8 cellular contexts compared by ENCODE assay signal in the genomic region with DNA sequence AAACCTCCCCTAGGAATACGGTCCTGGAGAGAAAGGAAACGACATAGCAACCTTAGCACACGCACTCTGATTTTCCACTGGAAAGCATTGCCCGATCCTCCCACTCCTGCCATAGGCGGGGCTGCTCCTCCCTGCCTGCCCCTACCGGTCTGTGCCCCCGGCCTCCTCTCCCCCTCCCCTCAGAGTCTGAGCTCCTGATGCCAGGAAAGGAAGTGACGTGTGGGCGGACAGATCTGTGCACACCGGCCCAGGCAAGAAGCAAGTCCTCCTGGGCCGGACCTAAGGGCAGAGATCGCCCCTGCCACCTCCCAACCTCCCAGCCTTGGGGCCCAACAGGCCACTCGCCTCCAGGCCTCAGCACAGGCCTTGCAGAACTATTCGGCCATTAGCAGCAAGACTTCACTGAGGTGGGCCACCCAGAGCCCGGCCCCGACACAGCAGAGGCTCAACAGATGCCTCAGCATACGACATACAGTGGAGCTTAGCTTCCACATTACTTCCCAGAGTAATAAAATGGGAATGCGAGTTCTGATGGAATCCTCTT. TPM values are rescaled to one million over a fixed set of nuclear protein-coding genes. Genes with fewer than 3 reads are reported as not detected.
DNase-seq lines count a peak whose midpoint lies in the region; ATAC-seq and TF ChIP-seq lines count a peak whose summit lies in the region.

No MANE protein-coding gene starts in this region.

- H3K23ac ChIP-seq in mesendoderm (ENCODE audit: low read length), result no peak overlapping the region

- H3K56ac ChIP-seq in mesendoderm (ENCODE audit: low read length), result peak overlapping the region; percentile 74

- peaks cover 30% of the 10 kb centered on the region for H3K36me3 Mint-ChIP-seq in activated naive CD4-positive, alpha-beta T cell treated with anti-CD3 and anti-CD28 coated beads for 36 hours (ENCODE audit: low read depth)

- no peaks in the 10 kb centered on the region for H3K79me1 ChIP-seq in mesendoderm (ENCODE audit: low read length)

- no peaks in the 10 kb centered on the region for H3K27me3 ChIP-seq in colonic mucosa
- no peaks in the 10 kb centered on the region for H3K27me3 ChIP-seq in mesendoderm (ENCODE audit: insufficient read depth, low read length, poor library complexity)
- H3K27me3 ChIP-seq in upper lobe of right lung, result no peaks in the 10 kb centered on the region

- peaks cover 9% of the 10 kb centered on the region for H3K4me1 ChIP-seq in colonic mucosa
- H3K4me1 ChIP-seq in mesendoderm (ENCODE audit: control insufficient read depth, low read depth, low read length), result no peaks in the 10 kb centered on the region
- H3K4me1 ChIP-seq in upper lobe of right lung, result peaks cover 55% of the 10 kb centered on the region

- peak overlapping the region; percentile 85 for H3K27ac Mint-ChIP-seq in activated naive CD4-positive, alpha-beta T cell treated with anti-CD3 and anti-CD28 coated beads for 36 hours

- no peaks in the 10 kb centered on the region for H3K79me2 ChIP-seq in mesendoderm (ENCODE audit: control insufficient read depth, insufficient read depth, low read length)

- TF ChIP-seq CTCF in colonic mucosa (IDR thresholded peaks at IDR 0.05), result no peak
- TF ChIP-seq CTCF in upper lobe of right lung (IDR thresholded peaks at IDR 0.05), result no peak

- H3K4me2 ChIP-seq in mesendoderm (ENCODE audit: low read length), result no peak overlapping the region

- H2BK5ac ChIP-seq in mesendoderm (ENCODE audit: low read length), result no peak overlapping the region

- peak overlapping the region; percentile 56 for H3K4me3 Mint-ChIP-seq in activated naive CD4-positive, alpha-beta T cell treated with anti-CD3 and anti-CD28 coated beads for 36 hours

- CTCF ChIA-PET in activated naive CD4-positive, alpha-beta T cell treated with anti-CD3 and anti-CD28 coated beads for 36 hours (lab: Charles Lee), result interaction anchor here (1.5 kb wide), 1 partner anchor 18 kb away, joined by 6 read pairs; no protein-coding TSS in a partner anchor

- WGBS in mesendoderm (ENCODE audit: extremely low coverage, insufficient coverage, low lambda C conversion rate), result no CpG with 5 or more reads among the region's 18 CpGs

- no peak overlapping the region for H4K8ac ChIP-seq in mesendoderm (ENCODE audit: low read depth, low read length)

- H3K18ac ChIP-seq in mesendoderm (ENCODE audit: low read length), result no peak overlapping the region

- no peak overlapping the region for H2BK120ac ChIP-seq in mesendoderm (ENCODE audit: low read depth, low read length)

- no peak overlapping the region for H3K4me3 ChIP-seq in colonic mucosa
- H3K4me3 ChIP-seq in mesendoderm (ENCODE audit: low read length), result no peak overlapping the region
- no peak overlapping the region for H3K4me3 ChIP-seq in upper lobe of right lung

- no peaks in the 10 kb centered on the region for H3K27me3 Mint-ChIP-seq in activated naive CD4-positive, alpha-beta T cell treated with anti-CD3 and anti-CD28 coated beads for 36 hours (ENCODE audit: low read depth)

- H3K9ac ChIP-seq in colonic mucosa (ENCODE audit: low read depth in 2 of 2, low read length in 2 of 2), result peak overlapping the region in 1 of 2 donors; percentile 26
- H3K9ac ChIP-seq in mesendoderm (ENCODE audit: low read length), result peak overlapping the region; percentile 21

- peak; percentile 68 for DNase-seq in activated naive CD4-positive, alpha-beta T cell treated with anti-CD3 and anti-CD28 coated beads for 36 hours
- DNase-seq in activated naive CD4-positive, alpha-beta T cell treated with anti-CD3 and anti-CD28 coated beads, Interleukin-2, amount 50 U/mL, for 16 hours, result no peak
- DNase-seq in colonic mucosa, result no peak
- DNase-seq in mesendoderm, result peak; percentile 61
- peak; percentile 72 for DNase-seq in upper lobe of right lung
- no peak for DNase-seq in NCI-H2107 treated with DMSO at 0.1 percent for 48 hours (lab: John Stamatoyannopoulos, UW; ENCODE audit: unreplicated experiment)
- DNase-seq in middle frontal gyrus (ENCODE audit: extremely low spot score, low spot score), result no peak
- DNase-seq in NCI-H187 treated with DMSO at 0.1 percent for 48 hours (lab: John Stamatoyannopoulos, UW), result no peak

- no peak overlapping the region for H3K4ac ChIP-seq in mesendoderm (ENCODE audit: low read depth, low read length)

- no peaks in the 10 kb centered on the region for H3K9me3 Mint-ChIP-seq in activated naive CD4-positive, alpha-beta T cell treated with anti-CD3 and anti-CD28 coated beads for 36 hours

- intact Hi-C loops in activated naive CD4-positive, alpha-beta T cell treated with anti-CD3 and anti-CD28 coated beads for 36 hours (cut with micrococcal nuclease), result no loop called here
- intact Hi-C loops in colonic mucosa (cut with DNase I), result no loop called here
- intact Hi-C loops in upper lobe of right lung (cut with DNase I), result no loop called here

- H3K36me3 ChIP-seq in colonic mucosa (no peaks in the 10 kb centered on the region), mesendoderm (ENCODE audit: control insufficient read depth, insufficient read depth, low read length) (no peaks in the 10 kb centered on the region), upper lobe of right lung (peaks cover 28% of the 10 kb centered on the region)

- H3K9me3 ChIP-seq in colonic mucosa (no peaks in the 10 kb centered on the region), upper lobe of right lung (no peaks in the 10 kb centered on the region)

- H3K27ac ChIP-seq in colonic mucosa, result peak overlapping the region; percentile 44
- H3K27ac ChIP-seq in mesendoderm (ENCODE audit: low read depth, low read length), result no peak overlapping the region
- H3K27ac ChIP-seq in upper lobe of right lung, result peak overlapping the region; percentile 60

- peak; percentile 52 for ATAC-seq in upper lobe of right lung

- H3K4me1 Mint-ChIP-seq in activated naive CD4-positive, alpha-beta T cell treated with anti-CD3 and anti-CD28 coated beads for 36 hours (ENCODE audit: low read depth), result peaks cover 61% of the 10 kb centered on the region

- H2AK5ac ChIP-seq in mesendoderm (ENCODE audit: low read length), result no peak overlapping the region

- no peak overlapping the region for H4K5ac ChIP-seq in mesendoderm (ENCODE audit: low read length)

- no peak overlapping the region for H2BK15ac ChIP-seq in mesendoderm (replicated peaks; ENCODE audit: low read depth)

RNA-seq across cellular contexts. Expression of a gene that starts 7.2 kb away (rescaled TPM):
- 10 to 100 TPM; 93.9 to 96.9 TPM for total RNA-seq in activated naive CD4-positive, alpha-beta T cell treated with anti-CD3 and anti-CD28 coated beads for 36 hours
- total RNA-seq in colonic mucosa (10 to 100 TPM; 24.5 to 29.4 TPM), upper lobe of right lung (53.2 TPM)
- 16.0 TPM for polyA plus RNA-seq in mesendoderm (2013, experiment 1 of 2)
- 17.4 TPM for polyA plus RNA-seq in mesendoderm (2013, experiment 2 of 2)

RNA-seq across cellular contexts. Expression of a gene that starts 30.9 kb away (rescaled TPM):
- 10 to 100 TPM; 51.4 to 52.0 TPM for total RNA-seq in activated naive CD4-positive, alpha-beta T cell treated with anti-CD3 and anti-CD28 coated beads for 36 hours
- total RNA-seq in colonic mucosa (10 to 100 TPM; 48.6 to 56.3 TPM), upper lobe of right lung (31.8 TPM)
- polyA plus RNA-seq in mesendoderm (2013, experiment 1 of 2), result 14.8 TPM
- 15.9 TPM for polyA plus RNA-seq in mesendoderm (2013, experiment 2 of 2)

RNA-seq across cellular contexts. Expression of a gene that starts 57.0 kb away (rescaled TPM):
- total RNA-seq in activated naive CD4-positive, alpha-beta T cell treated with anti-CD3 and anti-CD28 coated beads for 36 hours, result 1 to 10 TPM; 5.2 to 5.8 TPM
- 100 to 1,000 TPM; 161 to 238 TPM for total RNA-seq in colonic mucosa
- 21.9 TPM for polyA plus RNA-seq in mesendoderm (2013, experiment 1 of 2)
- polyA plus RNA-seq in mesendoderm (2013, experiment 2 of 2), result 21.3 TPM
- total RNA-seq in upper lobe of right lung, result 0.35 TPM

Comparison
In these comparisons a context has a peak if more than half of its experiments do, and no peak if none do; other contexts are left out.
1. DNase-seq: peak in activated naive CD4-positive, alpha-beta T cell treated with anti-CD3 and anti-CD28 coated beads for 36 hours (single experiment), mesendoderm (single experiment) and upper lobe of right lung (single experiment); none in activated naive CD4-positive, alpha-beta T cell treated with anti-CD3 and anti-CD28 coated beads, Interleukin-2, amount 50 U/mL, for 16 hours (single experiment), colonic mucosa (single experiment), NCI-H2107 treated with DMSO at 0.1 percent for 48 hours (single experiment), middle frontal gyrus (single experiment) and NCI-H187 treated with DMSO at 0.1 percent for 48 hours (single experiment).
2. RNA of a gene that starts 57.0 kb away (total RNA-seq): 161 to 238 TPM in colonic mucosa; 5.2 to 5.8 TPM in activated naive CD4-positive, alpha-beta T cell treated with anti-CD3 and anti-CD28 coated beads for 36 hours and 0.35 TPM in upper lobe of right lung (single experiment); every median in the first group is over 10 times any median in the second.